10 cellular contexts compared by ENCODE assay signal in the genomic region with DNA sequence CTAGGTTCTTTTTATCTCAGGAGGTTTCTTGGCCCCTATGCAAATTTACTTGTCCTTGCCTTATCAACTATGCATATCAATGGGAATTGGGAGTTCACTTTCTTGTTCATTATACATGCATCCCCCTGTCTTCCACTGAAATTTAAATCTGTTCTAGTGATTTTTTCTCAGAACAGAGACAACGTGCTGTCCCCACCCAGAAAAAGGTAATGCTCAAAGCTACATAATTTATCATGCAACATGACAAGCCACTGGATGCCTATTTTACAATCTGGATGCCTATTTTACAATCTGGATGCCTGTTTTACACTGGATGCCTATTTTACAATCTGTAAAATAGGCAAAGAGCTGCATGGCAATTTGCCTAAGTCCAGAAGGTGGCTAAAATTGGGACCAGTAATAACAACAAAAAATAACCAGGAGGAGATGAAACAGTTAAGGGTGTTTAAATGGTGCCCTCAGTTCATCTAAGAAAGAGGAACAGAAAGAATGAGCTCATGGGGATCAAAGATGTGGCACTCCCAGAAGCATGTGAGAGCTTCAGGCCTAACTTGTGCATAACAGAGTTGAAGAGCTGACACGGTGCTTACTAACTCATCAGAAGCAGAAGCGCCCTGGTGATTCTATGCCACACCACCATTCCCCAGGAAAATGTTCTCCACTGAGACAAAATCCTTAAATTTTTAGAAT.
DNase-seq lines count a peak whose midpoint lies in the region; ATAC-seq and TF ChIP-seq lines count a peak whose summit lies in the region.
"Had no signal": no experiment of that assay in that cellular context is flagged by ENCODE, and none has a peak within 500 bp of the region (broad histone marks: within the 10 kb centered on the region; RNA-seq: fewer than 3 reads in every experiment).

No MANE protein-coding gene starts in this region.

- H3K9me3 ChIP-seq in mucosa of descending colon = no peaks in the 10 kb centered on the region
- no peaks in the 10 kb centered on the region for H3K9me3 ChIP-seq in breast epithelium
- H3K9me3 ChIP-seq: neutrophil had no signal

- H3K36me3 Mint-ChIP-seq in immature natural killer cell = no peaks in the 10 kb centered on the region

- no peak for TF ChIP-seq CTCF in mucosa of descending colon (IDR thresholded peaks at IDR 0.05)
- no peak for TF ChIP-seq CTCF in breast epithelium (IDR thresholded peaks at IDR 0.05)

- ATAC-seq in GM18867 (IDR thresholded peaks at IDR 0.05; ENCODE audit: unreplicated experiment) (peak; percentile 100), GM21737 (IDR thresholded peaks at IDR 0.05; ENCODE audit: unreplicated experiment) (peak; percentile 97), HG03460 (IDR thresholded peaks at IDR 0.05; ENCODE audit: unreplicated experiment) (peak; percentile 99), mucosa of descending colon (peak; percentile 63)

- DNase-seq in mucosa of descending colon (peak in 1 of 3 donors; percentile 16), GM03348 (ENCODE audit: low spot score) (no peak), immature natural killer cell (no peak), DMS79 treated with DMSO at 0.1 percent for 48 hours (lab: John Stamatoyannopoulos, UW) (no peak), breast epithelium (ENCODE audit: low spot score in 2 of 2) (no peak)
- DNase-seq: T-helper 9 cell had no signal

- no peak overlapping the region for H3K27ac Mint-ChIP-seq in immature natural killer cell

- H3K27me3 ChIP-seq in breast epithelium = no peaks in the 10 kb centered on the region
- H3K27me3 ChIP-seq: neutrophil had no signal

- no peaks in the 10 kb centered on the region for H3K27me3 Mint-ChIP-seq in immature natural killer cell (ENCODE audit: low read depth in 3 of 3)

- H3K27ac ChIP-seq in breast epithelium = no peak overlapping the region
- H3K27ac ChIP-seq: neutrophil had no signal

- peaks cover 0 to 2% (median 0%) of the 10 kb centered on the region in 6 donors for H3K9me3 Mint-ChIP-seq in immature natural killer cell

- H3K4me3 ChIP-seq in mucosa of descending colon = no peak overlapping the region
- no peak overlapping the region for H3K4me3 ChIP-seq in breast epithelium

- no peak overlapping the region for H3K4me3 Mint-ChIP-seq in immature natural killer cell

- H3K4me1 ChIP-seq in mucosa of descending colon (ENCODE audit: low read depth) (no peaks in the 10 kb centered on the region), breast epithelium (no peaks in the 10 kb centered on the region)

- no peak for TF ChIP-seq POLR2A in breast epithelium (IDR thresholded peaks at IDR 0.05)

- intact Hi-C loops in mucosa of descending colon (cut with DNase I, micrococcal nuclease) = no loop called here
- intact Hi-C loops in breast epithelium (cut with DNase I; ENCODE audit: low total_unique reads) = no loop called here

- H3K4me1 Mint-ChIP-seq in immature natural killer cell = no peaks in the 10 kb centered on the region

- no peaks in the 10 kb centered on the region for H3K36me3 ChIP-seq in mucosa of descending colon (ENCODE audit: low read depth)
- no peaks in the 10 kb centered on the region for H3K36me3 ChIP-seq in breast epithelium
- H3K36me3 ChIP-seq: neutrophil had no signal
